ENCODE assay signal across 27 cellular contexts in genomic region chr7:128908750-128909385, GRCh38. TPM values are rescaled to one million over a fixed set of nuclear protein-coding genes. Genes with fewer than 3 reads are reported as not detected.
DNase-seq lines count a peak whose midpoint lies in the region; ATAC-seq and TF ChIP-seq lines count a peak whose summit lies in the region.
"Had no signal": no experiment of that assay in that cellular context is flagged by ENCODE, and none has a peak within 500 bp of the region (broad histone marks: within the 10 kb centered on the region; RNA-seq: fewer than 3 reads in every experiment).

No MANE protein-coding gene starts in this region.

- POLR2A ChIA-PET in SK-N-SH (lab: Yijun Ruan, JAX): no interaction called here

- ATAC-seq in SK-N-SH treated with all-trans-retinoic acid at 6 μM for 48 hours: no peak
- no peak for ATAC-seq in GM19351 (IDR thresholded peaks at IDR 0.05; ENCODE audit: unreplicated experiment)
- ATAC-seq: activated CD8-positive, alpha-beta T cell treated with anti-CD3 and anti-CD28 coated beads for 36 hours had no signal

- CTCF ChIA-PET in SK-N-SH (lab: Yijun Ruan, JAX): interaction anchor here (0.8 to 6.2 kb wide), 5 partner anchors 19 to 190 kb away, joined by 3 to 69 read pairs (median 3); no protein-coding TSS in a partner anchor

- H3K4me2 ChIP-seq in SK-N-SH: no peak overlapping the region
- H3K4me2 ChIP-seq: PC-9 had no signal

- no peak for TF ChIP-seq POLR2A in sigmoid colon (IDR thresholded peaks at IDR 0.05)

- WGBS in SK-N-SH (ENCODE audit: low lambda C conversion rate): 65% methylated on average over 6 of the region's 6 CpGs
- 89 to 92% methylated on average over 6 of the region's 6 CpGs for WGBS in sigmoid colon, 2 donors

- H3K9me2 ChIP-seq in SK-N-SH: no peaks in the 10 kb centered on the region

- TF ChIP-seq CTCF in SK-N-SH (IDR thresholded peaks at IDR 0.05): no peak
- TF ChIP-seq CTCF in sigmoid colon (IDR thresholded peaks at IDR 0.05): no peak

- no peak for TF ChIP-seq EP300 in SK-N-SH (IDR thresholded peaks at IDR 0.05; ENCODE audit: borderline replicate concordance in 1 of 2, low read depth in 1 of 2, low read length in 1 of 2)
- no peak for TF ChIP-seq EP300 in sigmoid colon (IDR thresholded peaks at IDR 0.05)

- no peak overlapping the region for H3K9ac ChIP-seq in SK-N-SH

- TF ChIP-seq RAD21 in SK-N-SH (IDR thresholded peaks at IDR 0.05; ENCODE audit: low read length): no peak

- H3K9me3 ChIP-seq in SK-N-SH (no peaks in the 10 kb centered on the region), SJCRH30 (replicated peaks) (no peaks in the 10 kb centered on the region; the same call in 1 of the 2 replicates), sigmoid colon (no peaks in the 10 kb centered on the region)
- H3K9me3 ChIP-seq: BE2C, Caco-2, neutrophil had no signal

- DNase-seq in SK-N-SH (peak; percentile 48), SJCRH30 (peak in 1 of 2 experiments; percentile 26), islet precursor cell (peak; percentile 54), sigmoid colon (peak; percentile 44), globus pallidus (ENCODE audit: low spot score) (no peak), NCI-H2081 treated with DMSO at 0.1 percent for 48 hours (lab: John Stamatoyannopoulos, UW) (no peak)
- DNase-seq: activated CD4-positive, CD25-positive, alpha-beta regulatory T cell; activated CD8-positive, alpha-beta T cell treated with anti-CD3 and anti-CD28 coated beads for 36 hours; activated naive CD4-positive, alpha-beta T cell treated with anti-CD3 and anti-CD28 coated beads for 36 hours; activated T-cell treated with anti-CD3 and anti-CD28 coated beads, Interleukin-2, amount 50 U/mL, for 24 hours; anterior cingulate cortex; BE2C; caudate nucleus; hypothalamus; KBM-7; NCI-H187; NCI-H2227 treated with DMSO at 0.1 percent for 48 hours; NCI-H774; PC-9; stimulated activated CD4-positive, alpha-beta T cell treated with anti-CD3 and anti-CD28 coated beads, Interleukin-15, amount 100 ng/mL, for 24 hours; substantia nigra had no signal

- peaks cover 4% of the 10 kb centered on the region; the same call in 1 of the 2 replicates for H3K27me3 ChIP-seq in SK-N-SH (ENCODE audit: insufficient read depth)
- H3K27me3 ChIP-seq in SJCRH30: peaks cover under 1% of the 10 kb centered on the region; the same call in 1 of the 2 replicates
- peaks cover 10 to 59% (median 16%) of the 10 kb centered on the region in 3 donors for H3K27me3 ChIP-seq in sigmoid colon
- H3K27me3 ChIP-seq: BE2C had no signal

- H3K27ac ChIP-seq in SK-N-SH (ENCODE audit: low read depth in 2 of 2, low read length in 1 of 2) (no peak overlapping the region), SJCRH30 (no peak overlapping the region), sigmoid colon (no peak overlapping the region)
- H3K27ac ChIP-seq: dorsolateral prefrontal cortex, epithelial cell of prostate, neutrophil, PC-9 had no signal

- no peaks in the 10 kb centered on the region for H3F3A ChIP-seq in SK-N-SH (replicated peaks; ENCODE audit: insufficient read depth)

- no peaks in the 10 kb centered on the region for H3K36me3 ChIP-seq in SK-N-SH (replicated peaks in 1 of 2; ENCODE audit: control insufficient read depth in 1 of 2, insufficient read depth in 2 of 2, low read length in 1 of 2)
- H3K36me3 ChIP-seq in SJCRH30: no peaks in the 10 kb centered on the region
- no peaks in the 10 kb centered on the region for H3K36me3 ChIP-seq in sigmoid colon
- H3K36me3 ChIP-seq: BE2C, neutrophil had no signal

- intact Hi-C loops in sigmoid colon (cut with DNase I): no loop called here

- no peak overlapping the region for H2AFZ ChIP-seq in SK-N-SH (ENCODE audit: low read depth)
- H2AFZ ChIP-seq: PC-9 had no signal

- no peaks in the 10 kb centered on the region for H4K20me1 ChIP-seq in SK-N-SH (ENCODE audit: insufficient read depth)

- no peaks in the 10 kb centered on the region for H3K79me2 ChIP-seq in SK-N-SH (ENCODE audit: insufficient read depth)

- H3K4me3 ChIP-seq in SK-N-SH (ENCODE audit: low read depth in 2 of 2, low read length in 1 of 2) (no peak overlapping the region), SJCRH30 (peak overlapping the region; percentile 64), sigmoid colon (no peak overlapping the region)
- H3K4me3 ChIP-seq: PC-9 had no signal

- H3K4me1 ChIP-seq in SK-N-SH (ENCODE audit: control insufficient read depth in 1 of 2, insufficient read depth in 2 of 2, low read depth in 1 of 2, low read length in 1 of 2) (peaks cover 0 to 9% of the 10 kb centered on the region in 2 experiments; a peak in 1 of 4 replicates), SJCRH30 (peaks cover 5% of the 10 kb centered on the region; the same call in 1 of the 2 replicates), sigmoid colon (peaks cover 0 to 16% (median 15%) of the 10 kb centered on the region in 4 donors)
- H3K4me1 ChIP-seq: Caco-2 had no signal

TF ChIP-seq in SK-N-SH, 30 proteins besides CTCF, POLR2A, EP300 and RAD21 (continues in another document):
- TF ChIP-seq FOXM1 (IDR thresholded peaks at IDR 0.05; ENCODE audit: low read depth) (no peak), FOSL2 (IDR thresholded peaks at IDR 0.05; ENCODE audit: borderline replicate concordance, low read depth) (no peak), PBX3 (IDR thresholded peaks at IDR 0.05) (no peak), IRF3 (IDR thresholded peaks at IDR 0.05; ENCODE audit: low read depth, low read length) (no peak), TEAD4 (IDR thresholded peaks at IDR 0.05; ENCODE audit: borderline replicate concordance, insufficient read depth) (no peak), RCOR1 (IDR thresholded peaks at IDR 0.05; ENCODE audit: low read length) (no peak)

TF ChIP-seq in SK-N-SH treated with all-trans-retinoic acid at 6 μM for 48 hours, 23 proteins besides CTCF, POLR2A, EP300 and RAD21 (continues in another document):
- TF ChIP-seq ESRRG (CRISPR knock-in tag; IDR thresholded peaks at IDR 0.05) (no peak), TSHZ2 (CRISPR knock-in tag; IDR thresholded peaks at IDR 0.05) (no peak), CSRNP3 (CRISPR knock-in tag; IDR thresholded peaks at IDR 0.05) (no peak), ZC3H10 (CRISPR knock-in tag; IDR thresholded peaks at IDR 0.05) (no peak), ARNTL (CRISPR knock-in tag; IDR thresholded peaks at IDR 0.05; ENCODE audit: borderline replicate concordance, low read depth) (no peak), ZNF70 (CRISPR knock-in tag; IDR thresholded peaks at IDR 0.05) (no peak), RARB (CRISPR knock-in tag; IDR thresholded peaks at IDR 0.05) (no peak), SNAI2 (CRISPR knock-in tag; IDR thresholded peaks at IDR 0.05) (no peak), TOX (CRISPR knock-in tag; IDR thresholded peaks at IDR 0.05; ENCODE audit: borderline replicate concordance) (no peak)

RNA-seq across cellular contexts. Expression of gene KCP, which starts 1.6 kb away (rescaled TPM):
- polyA plus RNA-seq in SK-N-SH (2012; rRNA removed) (not detected in 2 replicates), sigmoid colon (under 1 TPM in 1 of 3 donors, not detected in 2; 0.42 TPM)
- 0.01 TPM in 1 of 2 replicates, not detected in the other for polyA plus RNA-seq in SK-N-SH (2012; cell fraction: cytosol; rRNA removed)
- 0.08 and 0.11 TPM in 2 replicates for polyA plus RNA-seq in SK-N-SH (2012; cell fraction: nucleus; rRNA removed)
- 0.20 and 0.38 TPM in 2 replicates for total RNA-seq in SJCRH30 (2014; rRNA removed; shearing (Covaris generic))
- total RNA-seq in sigmoid colon: under 1 TPM in 3 of 4 donors, not detected in 1; 0.14 to 0.36 (median 0.28) TPM
- total RNA-seq: activated CD8-positive, alpha-beta T cell treated with anti-CD3 and anti-CD28 coated beads for 36 hours; activated naive CD4-positive, alpha-beta T cell treated with anti-CD3 and anti-CD28 coated beads for 36 hours had no signal

RNA-seq across cellular contexts. Expression of gene IRF5, which starts 28.9 kb away (rescaled TPM):
- 0.62 and 1.0 TPM in 2 replicates for polyA plus RNA-seq in SK-N-SH (2012; rRNA removed)
- polyA plus RNA-seq in SK-N-SH (2012; cell fraction: cytosol; rRNA removed): 0.22 and 0.41 TPM in 2 replicates
- polyA plus RNA-seq in SK-N-SH (2012; cell fraction: nucleus; rRNA removed): 4.6 and 5.5 TPM in 2 replicates
- total RNA-seq in SJCRH30 (2014; rRNA removed; shearing (Covaris generic)): 0.08 and 0.16 TPM in 2 replicates
- 10 to 100 TPM in 1 of 4 donors, 1 to 10 TPM in 3; 6.0 to 15.3 (median 8.1) TPM for total RNA-seq in sigmoid colon
- polyA plus RNA-seq in sigmoid colon: 10 to 100 TPM in 1 of 3 donors, 1 to 10 TPM in 2; 4.6 to 11.3 (median 4.8) TPM

RNA-seq across cellular contexts. Expression of gene ATP6V1F, which starts 46.2 kb away (rescaled TPM):
- polyA plus RNA-seq in SK-N-SH (2012; rRNA removed) (437 and 495 TPM in 2 replicates), sigmoid colon (100 to 1,000 TPM; 148 to 214 (median 183) TPM)
- 349 and 422 TPM in 2 replicates for polyA plus RNA-seq in SK-N-SH (2012; cell fraction: cytosol; rRNA removed)
- 110 and 142 TPM in 2 replicates for polyA plus RNA-seq in SK-N-SH (2012; cell fraction: nucleus; rRNA removed)
- 95.8 and 115 TPM in 2 replicates for total RNA-seq in SJCRH30 (2014; rRNA removed; shearing (Covaris generic))
- total RNA-seq in sigmoid colon: 100 to 1,000 TPM in 3 of 4 donors, 10 to 100 TPM in 1; 96.7 to 138 (median 131) TPM

Comparison
In these comparisons a context has a peak if more than half of its experiments do, and no peak if none do; other contexts are left out.
1. DNase-seq: peak in SK-N-SH (single experiment), islet precursor cell (single experiment) and sigmoid colon (single experiment); none in globus pallidus (single experiment) and NCI-H2081 treated with DMSO at 0.1 percent for 48 hours (single experiment).